ENCODE assay signal across 1 cellular context in the genomic region with DNA sequence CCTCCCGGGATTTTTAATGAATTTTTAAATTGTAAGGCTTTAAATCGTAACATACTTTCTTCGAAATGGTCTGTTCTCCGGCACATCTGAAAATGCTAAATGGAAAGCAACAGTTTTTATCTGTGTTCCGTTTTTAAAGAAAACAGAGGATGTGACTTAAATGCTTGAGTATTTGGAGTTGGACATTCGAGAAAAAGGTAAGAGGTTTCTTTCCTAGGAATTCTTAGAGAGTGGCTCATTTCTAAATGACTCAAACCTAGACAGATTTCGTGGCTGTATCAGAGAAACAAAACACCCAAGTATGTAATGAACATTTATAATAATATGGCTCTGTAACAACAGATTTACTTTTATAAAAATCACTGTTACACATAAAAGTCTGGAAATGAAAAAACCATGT.
TF ChIP-seq lines count a peak whose summit lies in the region.

No MANE protein-coding gene starts in this region.

TF ChIP-seq in IMR-90, 13 proteins besides CTCF, POLR2A, EP300 and RAD21:
- TF ChIP-seq NFE2L2 (IDR thresholded peaks at IDR 0.05; ENCODE audit: low read depth, low read length) (no peak), SMC3 (IDR thresholded peaks at IDR 0.05; ENCODE audit: low read depth, low read length) (no peak)
